Comparison of ENCODE assay signal across 11 cellular contexts in genomic region chr1:158045639-158046038, GRCh38. TPM values are rescaled to one million over a fixed set of nuclear protein-coding genes. Genes with fewer than 3 reads are reported as not detected.
DNase-seq lines count a peak whose midpoint lies in the region; ATAC-seq, FAIRE-seq and TF ChIP-seq lines count a peak whose summit lies in the region.
"Had no signal": no experiment of that assay in that cellular context is flagged by ENCODE, and none has a peak within 500 bp of the region (broad histone marks: within the 10 kb centered on the region; RNA-seq: fewer than 3 reads in every experiment).

No MANE protein-coding gene starts in this region.

- H3K27ac Mint-ChIP-seq in endodermal cell: no peak overlapping the region

- H3K9me3 Mint-ChIP-seq in endodermal cell: no peaks in the 10 kb centered on the region

- H3K4me1 ChIP-seq in HUES48 (ENCODE audit: control insufficient read depth, insufficient read depth, low read length): peaks cover 22% of the 10 kb centered on the region
- peaks cover 30% of the 10 kb centered on the region for H3K4me1 ChIP-seq in endodermal cell (ENCODE audit: control insufficient read depth, insufficient read depth, low read length)
- H3K4me1 ChIP-seq in left lung: peaks cover 7 to 10% of the 10 kb centered on the region in 2 donors
- H3K4me1 ChIP-seq: BLaER1 had no signal

- ATAC-seq in left lung: peak; percentile 14
- no peak for ATAC-seq in stimulated activated naive CD8-positive, alpha-beta T cell treated with anti-CD3 and anti-CD28 coated beads, Interleukin-15, Interleukin-2, amounts not matched to agents 100 U/mL and 50 U/mL, for 24 hours
- ATAC-seq in GM19397 (IDR thresholded peaks at IDR 0.05; ENCODE audit: unreplicated experiment): no peak

- H3K27ac ChIP-seq in HUES48 (ENCODE audit: low read depth, low read length) (peak overlapping the region; percentile 26), endodermal cell (ENCODE audit: low read depth, low read length) (peak overlapping the region; percentile 11), left lung (no peak overlapping the region)
- H3K27ac ChIP-seq: BLaER1 had no signal

- in situ Hi-C loops in ACHN (cut with HindIII; ENCODE audit: low pct_ligation_motif_present, low pct_unique_long_range_greater_than_20kb, low sequenced_read_pairs): no loop called here

- no peaks in the 10 kb centered on the region for H3K36me3 Mint-ChIP-seq in endodermal cell (ENCODE audit: low read depth)

- WGBS in endodermal cell (ENCODE audit: insufficient coverage in 1 of 2, insufficient read length in 1 of 2), 2 experiments: 24 to 32% methylated on average over 2 of the region's 2 CpGs

- H3K9me3 ChIP-seq in HUES48 (ENCODE audit: control insufficient read depth, insufficient read depth, low read length) (no peaks in the 10 kb centered on the region), endodermal cell (ENCODE audit: control insufficient read depth, low read length) (no peaks in the 10 kb centered on the region), left lung (no peaks in the 10 kb centered on the region)
- H3K9me3 ChIP-seq: BLaER1 had no signal

- H3K4me3 ChIP-seq in HUES48 (ENCODE audit: low read depth, low read length): no peak overlapping the region
- H3K4me3 ChIP-seq in endodermal cell (ENCODE audit: low read length): no peak overlapping the region
- no peak overlapping the region for H3K4me3 ChIP-seq in left lung
- H3K4me3 ChIP-seq: BLaER1 had no signal

- intact Hi-C loops in left lung (cut with DNase I): no loop called here

- DNase-seq in ACHN: peak; percentile 63
- DNase-seq in endodermal cell: peak; percentile 73
- no peak for DNase-seq in left lung
- DNase-seq in stimulated activated naive CD8-positive, alpha-beta T cell treated with anti-CD3 and anti-CD28 coated beads, Interleukin-15, Interleukin-2, amounts not matched to agents 100 U/mL and 50 U/mL, for 24 hours: no peak
- no peak for DNase-seq in frontal cortex (ENCODE audit: low spot score in 2 of 2)
- DNase-seq in NCI-H446 treated with DMSO at 0.1 percent for 48 hours (lab: John Stamatoyannopoulos, UW): no peak
- DNase-seq: midbrain, T-helper 9 cell had no signal

- no peak for FAIRE-seq in frontal cortex (lab: Jason Lieb, UNC)

- no peak for TF ChIP-seq CTCF in endodermal cell (conservative IDR thresholded peaks at IDR 0.05)
- no peak for TF ChIP-seq CTCF in left lung (IDR thresholded peaks at IDR 0.05)

- H3K4me1 Mint-ChIP-seq in endodermal cell: peaks cover 44% of the 10 kb centered on the region

- H3K36me3 ChIP-seq in HUES48 (ENCODE audit: control insufficient read depth, insufficient read depth, low read length) (no peaks in the 10 kb centered on the region), endodermal cell (ENCODE audit: control insufficient read depth, insufficient read depth, low read length) (peaks cover 3% of the 10 kb centered on the region), left lung (no peaks in the 10 kb centered on the region)

- H3K27me3 Mint-ChIP-seq in endodermal cell (ENCODE audit: insufficient read depth): no peaks in the 10 kb centered on the region

- H3K4me3 Mint-ChIP-seq in endodermal cell: no peak overlapping the region

- H3K27me3 ChIP-seq in HUES48 (ENCODE audit: control insufficient read depth, insufficient read depth, low read length) (no peaks in the 10 kb centered on the region), endodermal cell (ENCODE audit: control insufficient read depth, insufficient read depth, low read length, poor library complexity, severe bottlenecking) (no peaks in the 10 kb centered on the region), left lung (no peaks in the 10 kb centered on the region)
- H3K27me3 ChIP-seq: BLaER1 had no signal

- H3K9ac ChIP-seq in HUES48 (ENCODE audit: low read depth, low read length): no peak overlapping the region
- no peak overlapping the region for H3K9ac ChIP-seq in endodermal cell (ENCODE audit: extremely low read depth, low read length, poor library complexity, severe bottlenecking)
- H3K9ac ChIP-seq: BLaER1 had no signal

RNA-seq across cellular contexts. Expression of gene KIRREL1, which starts 52.2 kb away (rescaled TPM):
- total RNA-seq in endodermal cell (10 to 100 TPM; 22.8 to 26.5 TPM), left lung (10 to 100 TPM; 54.2 to 56.7 TPM), frontal cortex (13.5 TPM)
- 44.2 TPM for polyA plus RNA-seq in endodermal cell (2013, experiment 1 of 2)
- 47.7 TPM for polyA plus RNA-seq in endodermal cell (2013, experiment 2 of 2)

Comparison
In these comparisons a context has a peak if more than half of its experiments do, and no peak if none do; other contexts are left out.
1. DNase-seq: peak in ACHN (single experiment) and endodermal cell (single experiment); none in left lung (0 of 2), stimulated activated naive CD8-positive, alpha-beta T cell treated with anti-CD3 and anti-CD28 coated beads, Interleukin-15, Interleukin-2, amounts not matched to agents 100 U/mL and 50 U/mL, for 24 hours (single experiment), frontal cortex (0 of 2) and NCI-H446 treated with DMSO at 0.1 percent for 48 hours (single experiment).
2. H3K27ac ChIP-seq: peak in HUES48 (single experiment) and endodermal cell (single experiment); none in left lung (0 of 2).